27 cellular contexts compared by ENCODE assay signal in genomic region chr6:125586074-125586473, GRCh38.
DNase-seq lines count a peak whose midpoint lies in the region; ATAC-seq, FAIRE-seq and TF ChIP-seq lines count a peak whose summit lies in the region.
"Had no signal": no experiment of that assay in that cellular context is flagged by ENCODE, and none has a peak within 500 bp of the region (broad histone marks: within the 10 kb centered on the region; RNA-seq: fewer than 3 reads in every experiment).

No MANE protein-coding gene starts in this region.

- no peaks in the 10 kb centered on the region for H3K27me3 ChIP-seq in breast epithelium
- H3K27me3 ChIP-seq in astrocyte (ENCODE audit: insufficient read depth, low read length), result no peaks in the 10 kb centered on the region
- H3K27me3 ChIP-seq in body of pancreas, result no peaks in the 10 kb centered on the region
- H3K27me3 ChIP-seq: BLaER1, esophagus squamous epithelium had no signal

- H3K36me3 ChIP-seq in breast epithelium (no peaks in the 10 kb centered on the region), astrocyte (ENCODE audit: insufficient read depth, low read length) (no peaks in the 10 kb centered on the region), body of pancreas (replicated peaks in 1 of 2; ENCODE audit: insufficient read depth in 1 of 2, low read depth in 2 of 2) (no peaks in the 10 kb centered on the region)
- H3K36me3 ChIP-seq: BLaER1, esophagus squamous epithelium, heart right ventricle, thoracic aorta, WERI-Rb-1 had no signal

- H3K4me1 ChIP-seq in breast epithelium, result no peaks in the 10 kb centered on the region
- H3K4me1 ChIP-seq in astrocyte (ENCODE audit: insufficient read depth, low read length), result peaks cover 39% of the 10 kb centered on the region
- H3K4me1 ChIP-seq in body of pancreas, result no peaks in the 10 kb centered on the region
- H3K4me1 ChIP-seq: BLaER1 had no signal

- H3K27ac ChIP-seq in breast epithelium (no peak overlapping the region), astrocyte (ENCODE audit: low read depth, low read length) (peak overlapping the region; percentile 55), body of pancreas (no peak overlapping the region)
- H3K27ac ChIP-seq: BLaER1, dorsolateral prefrontal cortex, esophagus squamous epithelium, heart right ventricle, psoas muscle, thoracic aorta, WERI-Rb-1 had no signal

- TF ChIP-seq POLR2A in breast epithelium (IDR thresholded peaks at IDR 0.05), result no peak
- TF ChIP-seq POLR2A in body of pancreas (IDR thresholded peaks at IDR 0.05), result no peak
- no peak for TF ChIP-seq POLR2A in erythroblast (IDR thresholded peaks at IDR 0.05; ENCODE audit: low read length)

- H3K27me3 Mint-ChIP-seq in MCF 10A (ENCODE audit: insufficient read depth, unreplicated experiment) (peaks cover 18% of the 10 kb centered on the region), astrocyte (ENCODE audit: low read depth, unreplicated experiment) (no peaks in the 10 kb centered on the region)

- no peaks in the 10 kb centered on the region for H3K9me3 ChIP-seq in breast epithelium
- no peaks in the 10 kb centered on the region for H3K9me3 ChIP-seq in astrocyte (ENCODE audit: insufficient read depth, low read depth, low read length)
- no peaks in the 10 kb centered on the region for H3K9me3 ChIP-seq in body of pancreas
- H3K9me3 ChIP-seq: BLaER1, esophagus squamous epithelium, heart right ventricle, psoas muscle, thoracic aorta had no signal

- H3K4me3 ChIP-seq in breast epithelium (no peak overlapping the region), astrocyte (ENCODE audit: insufficient read depth, low read depth, low read length) (no peak overlapping the region), fibroblast of the aortic adventitia (ENCODE audit: low read depth, low read length) (no peak overlapping the region), body of pancreas (no peak overlapping the region)
- H3K4me3 ChIP-seq: BLaER1, dorsolateral prefrontal cortex, esophagus squamous epithelium, heart right ventricle, psoas muscle, thoracic aorta had no signal

- TF ChIP-seq CTCF in MCF 10A (IDR thresholded peaks at IDR 0.05; ENCODE audit: unreplicated experiment), result no peak
- no peak for TF ChIP-seq CTCF in breast epithelium (IDR thresholded peaks at IDR 0.05)
- no peak for TF ChIP-seq CTCF in astrocyte (IDR thresholded peaks at IDR 0.05; ENCODE audit: insufficient read depth, low read depth, low read length)
- TF ChIP-seq CTCF in fibroblast of the aortic adventitia (IDR thresholded peaks at IDR 0.05; ENCODE audit: insufficient read depth, low read length), result no peak
- TF ChIP-seq CTCF in body of pancreas (IDR thresholded peaks at IDR 0.05), result no peak

- H3K4me3 Mint-ChIP-seq in MCF 10A (ENCODE audit: unreplicated experiment) (no peak overlapping the region), astrocyte (ENCODE audit: unreplicated experiment) (no peak overlapping the region)
- H3K4me3 Mint-ChIP-seq: nephron; stimulated activated effector memory CD8-positive, alpha-beta T cell treated with anti-CD3 and anti-CD28 coated beads, Interleukin-12 subunit alpha, Interleukin-12 subunit beta, amount 100 ng/mL, for 72 hours had no signal

- H3K27ac Mint-ChIP-seq in MCF 10A (ENCODE audit: low read depth, unreplicated experiment), result no peak overlapping the region
- peak overlapping the region; percentile 71 for H3K27ac Mint-ChIP-seq in astrocyte (ENCODE audit: unreplicated experiment)
- H3K27ac Mint-ChIP-seq: nephron; stimulated activated effector memory CD8-positive, alpha-beta T cell treated with anti-CD3 and anti-CD28 coated beads, Interleukin-12 subunit alpha, Interleukin-12 subunit beta, amount 100 ng/mL, for 72 hours had no signal

- H2AFZ ChIP-seq in astrocyte (ENCODE audit: low read depth, low read length), result no peak overlapping the region

- peak; percentile 54 for FAIRE-seq in astrocyte (lab: Jason Lieb, UNC)
- no peak for FAIRE-seq in urothelium cell line (lab: Jason Lieb, UNC)
- FAIRE-seq: islet of Langerhans had no signal

- ATAC-seq in body of pancreas, result no peak
- no peak for ATAC-seq in GM21423 (IDR thresholded peaks at IDR 0.05; ENCODE audit: unreplicated experiment)
- ATAC-seq: heart right ventricle; psoas muscle; stimulated activated effector memory CD8-positive, alpha-beta T cell treated with anti-CD3 and anti-CD28 coated beads, Interleukin-12 subunit alpha, Interleukin-12 subunit beta, amount 100 ng/mL, for 72 hours had no signal

- DNase-seq in MCF 10A (ENCODE audit: unreplicated experiment) (peak; percentile 41), breast epithelium (ENCODE audit: low spot score in 2 of 2) (no peak), astrocyte (ENCODE audit: low read depth) (peak; percentile 55), fibroblast of the aortic adventitia (ENCODE audit: low read depth) (peak; percentile 60), urothelium cell line (ENCODE audit: low spot score) (peak; percentile 39), body of pancreas (no peak), erythroblast (lab: John Stamatoyannopoulos, UW) (no peak)
- DNase-seq: 8988T; activated CD4-positive, alpha-beta T cell treated with anti-CD3 and anti-CD28 coated beads, Interleukin-2, amount 50 U/mL, for 4 hours; activated naive CD4-positive, alpha-beta T cell; activated T-cell treated with anti-CD3 and anti-CD28 coated beads for 4 hours; dorsolateral prefrontal cortex; esophagus squamous epithelium; heart right ventricle; MV-4-11; NCI-H1930; NCI-H446; psoas muscle; SHP77 treated with DMSO at 0.1 percent for 48 hours; T-helper 1 cell; WERI-Rb-1 had no signal

- no peaks in the 10 kb centered on the region for H3K79me2 ChIP-seq in astrocyte (ENCODE audit: insufficient read depth, low read length)

- H3K4me1 Mint-ChIP-seq in MCF 10A (ENCODE audit: insufficient read depth, unreplicated experiment) (no peaks in the 10 kb centered on the region), astrocyte (ENCODE audit: low read depth, unreplicated experiment) (peaks cover 30% of the 10 kb centered on the region)
- H3K4me1 Mint-ChIP-seq: stimulated activated effector memory CD8-positive, alpha-beta T cell treated with anti-CD3 and anti-CD28 coated beads, Interleukin-12 subunit alpha, Interleukin-12 subunit beta, amount 100 ng/mL, for 72 hours had no signal

- no TSS peak for BruUV-seq in MCF 10A (replicated peaks; lab: Mats Ljungman, UMichigan)

- peak overlapping the region; percentile 42 for H3K4me2 ChIP-seq in astrocyte (ENCODE audit: low read length)
- H3K4me2 ChIP-seq: BLaER1 had no signal

- WGBS in body of pancreas, 2 donors, result 68 to 73% methylated on average over 3 of the region's 3 CpGs

- POLR2A ChIA-PET in MCF 10A (lab: Yijun Ruan, JAX), result no interaction called here

- no peaks in the 10 kb centered on the region for H4K20me1 ChIP-seq in astrocyte (ENCODE audit: insufficient read depth, low read length)
- H4K20me1 ChIP-seq: BLaER1 had no signal

- H3K9me3 Mint-ChIP-seq in MCF 10A (ENCODE audit: unreplicated experiment) (no peaks in the 10 kb centered on the region), astrocyte (ENCODE audit: unreplicated experiment) (no peaks in the 10 kb centered on the region)
- H3K9me3 Mint-ChIP-seq: nephron; stimulated activated effector memory CD8-positive, alpha-beta T cell treated with anti-CD3 and anti-CD28 coated beads, Interleukin-12 subunit alpha, Interleukin-12 subunit beta, amount 100 ng/mL, for 72 hours had no signal

- intact Hi-C loops in MCF 10A (cut with micrococcal nuclease) (no loop called here), breast epithelium (cut with DNase I; ENCODE audit: low total_unique reads) (loop anchor here (10.0 kb wide), 1 partner anchor 1589 kb away; no protein-coding TSS in a partner anchor), body of pancreas (cut with DNase I) (no loop called here)

- H3K9ac ChIP-seq in astrocyte (ENCODE audit: low read length), result peak overlapping the region; percentile 29
- H3K9ac ChIP-seq: BLaER1 had no signal

- H3K36me3 Mint-ChIP-seq in MCF 10A (ENCODE audit: insufficient read depth, unreplicated experiment), result no peaks in the 10 kb centered on the region
- H3K36me3 Mint-ChIP-seq in astrocyte (ENCODE audit: low read depth, unreplicated experiment), result no peaks in the 10 kb centered on the region
- H3K36me3 Mint-ChIP-seq: stimulated activated effector memory CD8-positive, alpha-beta T cell treated with anti-CD3 and anti-CD28 coated beads, Interleukin-12 subunit alpha, Interleukin-12 subunit beta, amount 100 ng/mL, for 72 hours had no signal

- CTCF ChIA-PET in MCF 10A (lab: Yijun Ruan, JAX), result no interaction called here

Comparison
In these comparisons a context has a peak if more than half of its experiments do, and no peak if none do; other contexts are left out.
1. DNase-seq: peak in MCF 10A (single experiment), astrocyte (single experiment), fibroblast of the aortic adventitia (single experiment) and urothelium cell line (single experiment); none in breast epithelium (0 of 2), body of pancreas (0 of 4) and erythroblast (0 of 2).